ENCODE assay signal across 3 cellular contexts in the genomic region with DNA sequence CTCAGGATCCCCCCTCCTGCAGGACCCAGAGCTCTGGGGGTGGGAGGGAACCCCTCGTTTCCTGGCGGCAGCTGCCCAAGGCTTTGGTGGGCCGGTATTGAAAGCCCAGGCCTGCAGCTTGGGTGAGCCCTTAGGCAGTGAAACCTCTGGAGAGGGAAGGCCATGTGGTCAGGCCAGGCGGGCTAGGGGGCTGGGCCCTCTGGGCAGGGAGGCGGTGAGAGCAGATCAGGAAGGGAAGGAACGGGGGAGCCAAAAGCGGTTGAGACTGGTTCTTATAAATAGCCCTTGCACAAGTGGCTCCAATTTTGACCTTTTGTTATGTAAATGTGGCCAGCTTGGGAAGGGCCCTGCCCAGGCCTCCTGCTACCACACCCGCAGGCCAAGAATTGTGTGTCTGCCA. TPM values are rescaled to one million over a fixed set of nuclear protein-coding genes. Genes with fewer than 3 reads are reported as not detected.
"Had no signal": no experiment of that assay in that cellular context is flagged by ENCODE, and none has a peak within 500 bp of the region (broad histone marks: within the 10 kb centered on the region; RNA-seq: fewer than 3 reads in every experiment).

No MANE protein-coding gene starts in this region.

RNA-seq across cellular contexts. Expression of gene TMEM191C, which starts 25.1 kb away (rescaled TPM):
- total RNA-seq: ascending aorta had no signal

RNA-seq across cellular contexts. Expression of gene RIMBP3B, which starts 58.5 kb away (rescaled TPM):
- total RNA-seq: ascending aorta, dermis microvascular lymphatic vessel endothelial cell, endothelial cell of umbilical vein had no signal
- polyA plus RNA-seq: endothelial cell of umbilical vein had no signal
